Comparison of ENCODE assay signal across 20 cellular contexts in the genomic region with DNA sequence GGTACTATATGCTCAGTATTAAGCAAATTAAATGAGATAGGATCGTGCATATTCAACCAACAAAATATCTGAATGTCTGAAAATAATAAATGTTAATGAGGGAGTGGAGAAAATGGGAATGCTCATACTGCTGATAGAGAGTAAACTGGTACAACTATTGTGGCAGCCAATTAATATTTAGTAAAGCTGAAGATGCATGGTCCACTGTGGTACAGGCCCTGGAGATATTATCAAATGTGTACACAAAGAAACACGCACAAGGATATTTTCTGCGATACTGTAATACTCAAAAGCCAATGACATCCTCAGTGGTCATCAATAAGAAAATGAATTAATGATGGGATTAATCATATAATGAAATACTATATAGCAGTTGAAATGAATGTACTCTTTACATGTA.
"Had no signal": no experiment of that assay in that cellular context is flagged by ENCODE, and none has a peak within 500 bp of the region (broad histone marks: within the 10 kb centered on the region; RNA-seq: fewer than 3 reads in every experiment).

No MANE protein-coding gene starts in this region.

- H3K27ac Mint-ChIP-seq: natural killer cell had no signal

- DNase-seq: activated CD4-positive, alpha-beta T cell treated with anti-CD3 and anti-CD28 coated beads for 1 hour; activated effector memory CD4-positive, alpha-beta T cell treated with anti-CD3 and anti-CD28 coated beads, Interleukin-2, amount 50 U/mL, for 16 hours; activated naive CD8-positive, alpha-beta T cell treated with anti-CD3 and anti-CD28 coated beads, Interleukin-2, amount 10 ng/mL, durations not matched to agents 7 days and 5 days; body of pancreas; caudate nucleus; dorsolateral prefrontal cortex; foreskin fibroblast; left cardiac atrium; natural killer cell; spleen; substantia nigra; T-helper 1 cell; tibial artery; uterus had no signal

- H3K27me3 ChIP-seq: body of pancreas, dorsolateral prefrontal cortex, hepatocyte, neutrophil, spleen, tibial artery, uterus had no signal

- H3K4me1 ChIP-seq: body of pancreas, parathyroid adenoma, tibial artery, uterus had no signal

- H3K27ac ChIP-seq: body of pancreas, dorsolateral prefrontal cortex, epithelial cell of prostate, hepatocyte, neutrophil, parathyroid adenoma, tibial artery, uterus, VCaP had no signal

- ATAC-seq: body of pancreas; left cardiac atrium; natural killer cell; stimulated activated naive CD8-positive, alpha-beta T cell treated with anti-CD3 and anti-CD28 coated beads, Interleukin-15, Interleukin-2, amounts not matched to agents 100 U/mL and 50 U/mL, for 24 hours had no signal

- H3K36me3 Mint-ChIP-seq: natural killer cell had no signal

- H3K27me3 Mint-ChIP-seq: activated naive CD8-positive, alpha-beta T cell treated with anti-CD3 and anti-CD28 coated beads, Interleukin-2, amount 10 ng/mL, durations not matched to agents 7 days and 5 days had no signal

- H3K4me3 ChIP-seq: body of pancreas, dorsolateral prefrontal cortex, hepatocyte, spleen, tibial artery, uterus had no signal

- H3K9me3 ChIP-seq: body of pancreas, neutrophil, spleen, tibial artery, uterus had no signal

- H3K4me3 Mint-ChIP-seq: activated naive CD8-positive, alpha-beta T cell treated with anti-CD3 and anti-CD28 coated beads, Interleukin-2, amount 10 ng/mL, durations not matched to agents 7 days and 5 days; natural killer cell had no signal

- H3K9me3 Mint-ChIP-seq: activated naive CD8-positive, alpha-beta T cell treated with anti-CD3 and anti-CD28 coated beads, Interleukin-2, amount 10 ng/mL, durations not matched to agents 7 days and 5 days; natural killer cell had no signal
